Comparison of ENCODE assay signal across 9 cellular contexts in the genomic region with DNA sequence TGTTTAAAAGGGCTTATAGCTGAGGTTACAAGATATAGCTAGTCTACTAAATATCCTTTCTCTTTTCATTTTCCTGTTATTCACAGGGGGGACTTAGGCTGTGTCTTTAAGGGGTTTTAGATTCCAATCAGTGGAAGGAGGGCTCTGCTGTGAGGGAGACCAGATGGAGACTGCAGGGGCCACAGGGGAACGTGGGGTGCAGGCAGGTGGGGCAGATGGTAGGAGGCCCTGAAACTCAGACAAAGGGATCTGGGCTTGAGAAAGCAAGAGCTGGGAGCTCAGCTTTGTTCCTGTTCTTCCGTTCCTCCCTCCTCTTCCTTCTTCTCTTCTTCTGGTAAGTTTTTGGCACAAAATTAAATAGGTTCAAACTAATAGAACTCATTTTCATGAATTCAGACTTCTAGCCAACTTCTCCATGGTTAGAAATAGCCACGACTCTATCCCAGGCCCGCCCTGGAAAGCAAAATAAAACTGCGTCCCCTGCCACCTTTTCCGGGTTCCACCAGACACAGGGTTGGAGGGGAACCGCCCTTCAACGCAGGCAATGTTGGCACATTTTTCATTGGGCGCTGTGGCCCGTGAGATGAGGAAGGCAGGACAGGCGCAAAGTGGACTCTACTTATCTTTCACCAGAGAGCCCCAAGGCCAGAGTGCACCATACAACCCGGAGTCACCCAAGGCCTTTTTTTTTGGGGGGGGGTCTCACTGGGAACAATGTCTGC. TPM values are rescaled to one million over a fixed set of nuclear protein-coding genes. Genes with fewer than 3 reads are reported as not detected.
DNase-seq lines count a peak whose midpoint lies in the region; ATAC-seq and TF ChIP-seq lines count a peak whose summit lies in the region.
"Had no signal": no experiment of that assay in that cellular context is flagged by ENCODE, and none has a peak within 500 bp of the region (broad histone marks: within the 10 kb centered on the region; RNA-seq: fewer than 3 reads in every experiment).

No MANE protein-coding gene starts in this region.

- H2BK5ac ChIP-seq in neuronal stem cell (ENCODE audit: low read length), result no peak overlapping the region

- H3K27ac ChIP-seq in neuronal stem cell (replicated peaks; ENCODE audit: low read length), result no peak overlapping the region

- peaks cover 0 to 8% of the 10 kb centered on the region in 2 donors for H3K36me3 ChIP-seq in neuronal stem cell (replicated peaks in 1 of 2; ENCODE audit: control insufficient read depth in 2 of 2, insufficient read depth in 2 of 2, low read length in 2 of 2)

- no peaks in the 10 kb centered on the region for H3K27me3 ChIP-seq in neuronal stem cell (ENCODE audit: control insufficient read depth in 3 of 3, insufficient read depth in 3 of 3, low read depth in 1 of 3, low read length in 3 of 3)

- TF ChIP-seq CTCF in Calu3 (IDR thresholded peaks at IDR 0.05; ENCODE audit: unreplicated experiment), result no peak

- CTCF ChIA-PET in Calu3 (lab: Charles Lee), result interaction anchor here (0.7 to 2.5 kb wide), 7 partner anchors 13 to 675 kb away, joined by 3 to 14 read pairs (median 3); no protein-coding TSS in a partner anchor

- H3K23ac ChIP-seq in neuronal stem cell (ENCODE audit: low read depth, low read length, poor library complexity), result no peak overlapping the region

- ATAC-seq in GM19395 (IDR thresholded peaks at IDR 0.05; ENCODE audit: unreplicated experiment) (no peak), GM18511 (IDR thresholded peaks at IDR 0.05; ENCODE audit: unreplicated experiment) (no peak), HG03175 (IDR thresholded peaks at IDR 0.05; ENCODE audit: unreplicated experiment) (no peak)

- no peaks in the 10 kb centered on the region for H3K27me3 Mint-ChIP-seq in Calu3 (ENCODE audit: unreplicated experiment)
- H3K27me3 Mint-ChIP-seq in dendritic cell treated with granulocyte-macrophage colony-stimulating factor and Interleukin-4, amounts not matched to agents 40 ng/mL and 50 ng/mL, for 4 days, result no peaks in the 10 kb centered on the region

- BruUV-seq in Calu3 (replicated peaks; lab: Mats Ljungman, UMichigan), result TSS peak; percentile 19

- H4K91ac ChIP-seq in neuronal stem cell (ENCODE audit: low read depth, low read length, poor library complexity), result no peak overlapping the region

- H3K9me3 Mint-ChIP-seq in Calu3 (ENCODE audit: low read depth, unreplicated experiment), result no peaks in the 10 kb centered on the region
- H3K9me3 Mint-ChIP-seq in dendritic cell treated with granulocyte-macrophage colony-stimulating factor and Interleukin-4, amounts not matched to agents 40 ng/mL and 50 ng/mL, for 4 days, result no peaks in the 10 kb centered on the region

- no peaks in the 10 kb centered on the region for H3K9me3 ChIP-seq in neuronal stem cell (replicated peaks in 1 of 2; ENCODE audit: control insufficient read depth in 2 of 2, insufficient read depth in 1 of 2, low read depth in 1 of 2, low read length in 2 of 2)

- no CpG with 5 or more reads among the region's 12 CpGs for WGBS in neuronal stem cell (ENCODE audit: extremely low coverage in 2 of 2, insufficient read length in 2 of 2, insufficient replicate concordance in 1 of 2), 2 donors

- peak overlapping the region; percentile 66 for H3K4me3 Mint-ChIP-seq in Calu3 (ENCODE audit: low read depth, unreplicated experiment)
- peak overlapping the region; percentile 63 for H3K4me3 Mint-ChIP-seq in dendritic cell treated with granulocyte-macrophage colony-stimulating factor and Interleukin-4, amounts not matched to agents 40 ng/mL and 50 ng/mL, for 4 days

- peaks cover 3 to 6% of the 10 kb centered on the region in 2 donors for H3K4me1 ChIP-seq in neuronal stem cell (ENCODE audit: control insufficient read depth in 2 of 2, insufficient read depth in 1 of 2, low read depth in 1 of 2, low read length in 2 of 2)

- no peak overlapping the region for H3K18ac ChIP-seq in neuronal stem cell (ENCODE audit: low read length)

- H2BK12ac ChIP-seq in neuronal stem cell (ENCODE audit: low read length), result no peak overlapping the region

- no peak overlapping the region for H3K14ac ChIP-seq in neuronal stem cell (ENCODE audit: low read length)

- no peak overlapping the region for H2AK5ac ChIP-seq in neuronal stem cell (ENCODE audit: low read depth, low read length)

- no peak overlapping the region for H3K4me2 ChIP-seq in neuronal stem cell (ENCODE audit: insufficient read depth, low read length, poor library complexity, severe bottlenecking)

- peak; percentile 70 for DNase-seq in Calu3
- DNase-seq in NOMO-1 (lab: John Stamatoyannopoulos, UW; ENCODE audit: unreplicated experiment in 2 of 2), result peak; percentile 55 to 77
- no peak for DNase-seq in neuronal stem cell (ENCODE audit: low spot score)
- no peak for DNase-seq in HK-2 (ENCODE audit: unreplicated experiment)
- DNase-seq: activated gamma-delta T cell had no signal

- H3K4me3 ChIP-seq in neuronal stem cell (ENCODE audit: low read length in 2 of 2), result no peak overlapping the region

- H2BK120ac ChIP-seq in neuronal stem cell (ENCODE audit: low read depth, low read length), result no peak overlapping the region

- no peak overlapping the region for H4K8ac ChIP-seq in neuronal stem cell (ENCODE audit: low read depth, low read length)

- H3K4me1 Mint-ChIP-seq in Calu3 (ENCODE audit: low read depth, unreplicated experiment), result peaks cover 40% of the 10 kb centered on the region
- peaks cover 53% of the 10 kb centered on the region for H3K4me1 Mint-ChIP-seq in dendritic cell treated with granulocyte-macrophage colony-stimulating factor and Interleukin-4, amounts not matched to agents 40 ng/mL and 50 ng/mL, for 4 days (ENCODE audit: low read depth)

- no peaks in the 10 kb centered on the region for H3K79me1 ChIP-seq in neuronal stem cell (ENCODE audit: low read depth, low read length)

- H3K9ac ChIP-seq in neuronal stem cell (ENCODE audit: low read depth, low read length, poor library complexity), result no peak overlapping the region

- intact Hi-C loops in Calu3 (cut with micrococcal nuclease; ENCODE audit: unreplicated experiment), result loop anchor here (1.0 to 10.0 kb wide), 4 partner anchors 25 to 517 kb away; no protein-coding TSS in a partner anchor
- intact Hi-C loops in dendritic cell treated with granulocyte-macrophage colony-stimulating factor and Interleukin-4, amounts not matched to agents 40 ng/mL and 50 ng/mL, for 4 days (cut with micrococcal nuclease), result no loop called here

- no peak overlapping the region for H2BK15ac ChIP-seq in neuronal stem cell (ENCODE audit: low read length)

- peaks cover 59% of the 10 kb centered on the region for H3K36me3 Mint-ChIP-seq in Calu3 (ENCODE audit: insufficient read depth, unreplicated experiment)
- H3K36me3 Mint-ChIP-seq in dendritic cell treated with granulocyte-macrophage colony-stimulating factor and Interleukin-4, amounts not matched to agents 40 ng/mL and 50 ng/mL, for 4 days (ENCODE audit: low read depth), result peaks cover 19% of the 10 kb centered on the region

- peak overlapping the region; percentile 83 for H2AFZ ChIP-seq in neuronal stem cell (ENCODE audit: low read length)

- no peak overlapping the region for H3K4ac ChIP-seq in neuronal stem cell (ENCODE audit: low read length)

- peak overlapping the region; percentile 100 for H3K27ac Mint-ChIP-seq in Calu3 (ENCODE audit: unreplicated experiment)
- H3K27ac Mint-ChIP-seq in dendritic cell treated with granulocyte-macrophage colony-stimulating factor and Interleukin-4, amounts not matched to agents 40 ng/mL and 50 ng/mL, for 4 days, result peak overlapping the region; percentile 94

RNA-seq across cellular contexts. Expression of a gene that starts 3.5 kb away (rescaled TPM):
- total RNA-seq in Calu3 (2022), result 5,274 and 5,368 TPM in 2 replicates
- 3,189 TPM for polyA plus RNA-seq in neuronal stem cell (2013, experiment 1 of 2)
- polyA plus RNA-seq in neuronal stem cell (2013, experiment 2 of 2), result 3,111 TPM

Comparison
In these comparisons a context has a peak if more than half of its experiments do, and no peak if none do; other contexts are left out.
1. DNase-seq: peak in Calu3 (single experiment) and NOMO-1 (2 of 2); none in neuronal stem cell (single experiment) and HK-2 (single experiment).